9 cellular contexts compared by ENCODE assay signal in genomic region chr3:13308406-13308805, GRCh38.
DNase-seq lines count a peak whose midpoint lies in the region; ATAC-seq, FAIRE-seq and TF ChIP-seq lines count a peak whose summit lies in the region.
"Had no signal": no experiment of that assay in that cellular context is flagged by ENCODE, and none has a peak within 500 bp of the region (broad histone marks: within the 10 kb centered on the region; RNA-seq: fewer than 3 reads in every experiment).

No MANE protein-coding gene starts in this region.

- H3K27me3 Mint-ChIP-seq in Caco-2 (ENCODE audit: insufficient read depth, unreplicated experiment) = no peaks in the 10 kb centered on the region

- no peaks in the 10 kb centered on the region for H3K27me3 ChIP-seq in Caco-2 (replicated peaks; ENCODE audit: control insufficient read depth, insufficient read depth, low read length)
- no peaks in the 10 kb centered on the region for H3K27me3 ChIP-seq in GM23248 (replicated peaks; ENCODE audit: insufficient read depth)
- no peaks in the 10 kb centered on the region for H3K27me3 ChIP-seq in bronchial epithelial cell (ENCODE audit: control insufficient read depth, insufficient read depth, low read length)

- H3K36me3 ChIP-seq in Caco-2 (ENCODE audit: control insufficient read depth, insufficient read depth, low read length) (no peaks in the 10 kb centered on the region), GM23248 (ENCODE audit: low read depth) (no peaks in the 10 kb centered on the region), OCI-LY7 (ENCODE audit: insufficient read depth, low read length) (peaks cover 10% of the 10 kb centered on the region), bronchial epithelial cell (ENCODE audit: control insufficient read depth, insufficient read depth, low read length) (no peaks in the 10 kb centered on the region)

- H3K79me2 ChIP-seq in GM23248 (ENCODE audit: insufficient read depth) = no peaks in the 10 kb centered on the region
- H3K79me2 ChIP-seq in OCI-LY7 (ENCODE audit: insufficient read depth, low read depth, low read length) = no peaks in the 10 kb centered on the region

- no peaks in the 10 kb centered on the region for H3F3A ChIP-seq in GM23248 (ENCODE audit: insufficient read depth)

- H3K4me2 ChIP-seq in GM23248 (ENCODE audit: unreplicated experiment) = no peak overlapping the region
- H3K4me2 ChIP-seq in OCI-LY7 (ENCODE audit: low read length) = no peak overlapping the region

- no peak for ATAC-seq in HG02610 (IDR thresholded peaks at IDR 0.05; ENCODE audit: unreplicated experiment)

- H3K9me2 ChIP-seq in GM23248 (ENCODE audit: insufficient read depth) (no peaks in the 10 kb centered on the region), OCI-LY7 (ENCODE audit: insufficient read depth, low read length) (no peaks in the 10 kb centered on the region)

- no peaks in the 10 kb centered on the region for H3K36me3 Mint-ChIP-seq in Caco-2 (ENCODE audit: insufficient read depth, unreplicated experiment)
- H3K36me3 Mint-ChIP-seq: mesothelial cell of epicardium had no signal

- H3K27ac Mint-ChIP-seq in Caco-2 (ENCODE audit: unreplicated experiment) = no peak overlapping the region
- H3K27ac Mint-ChIP-seq: mesothelial cell of epicardium had no signal

- no peak overlapping the region for H3K9ac ChIP-seq in GM23248

- BruUV-seq in Caco-2 (replicated peaks; lab: Mats Ljungman, UMichigan) (no TSS peak), OCI-LY7 (replicated peaks; lab: Mats Ljungman, UMichigan) (no TSS peak)

- FAIRE-seq in bronchial epithelial cell (lab: Jason Lieb, UNC) = no peak

- H3K27ac ChIP-seq in GM23248 (no peak overlapping the region), OCI-LY7 (ENCODE audit: low read depth, low read length, poor library complexity, severe bottlenecking) (no peak overlapping the region)

- no peaks in the 10 kb centered on the region for H3K4me1 Mint-ChIP-seq in Caco-2 (ENCODE audit: low read depth, unreplicated experiment)
- H3K4me1 Mint-ChIP-seq: mesothelial cell of epicardium had no signal

- no peak overlapping the region for H2AFZ ChIP-seq in GM23248
- H2AFZ ChIP-seq in OCI-LY7 (ENCODE audit: low read length) = no peak overlapping the region

- no peak overlapping the region for H3K4me3 Mint-ChIP-seq in Caco-2 (ENCODE audit: unreplicated experiment)
- H3K4me3 Mint-ChIP-seq: mesothelial cell of epicardium had no signal

- intact Hi-C loops in Caco-2 (cut with micrococcal nuclease; ENCODE audit: unreplicated experiment) = no loop called here
- intact Hi-C loops in OCI-LY7 (cut with micrococcal nuclease; ENCODE audit: unreplicated experiment) = no loop called here

- CTCF ChIA-PET in Caco-2 (lab: Charles Lee) = no interaction called here
- CTCF ChIA-PET in OCI-LY7 (lab: Charles Lee; ENCODE audit: unreplicated experiment) = no interaction called here

- H3K4me1 ChIP-seq in Caco-2 = peaks cover 4% of the 10 kb centered on the region; the same call in 1 of the 2 replicates
- H3K4me1 ChIP-seq in GM23248 (ENCODE audit: insufficient read depth) = no peaks in the 10 kb centered on the region
- H3K4me1 ChIP-seq in OCI-LY7 (ENCODE audit: insufficient read depth, low read length, poor library complexity, severe bottlenecking) = no peaks in the 10 kb centered on the region

- in situ Hi-C loops in GM23248 (cut with MboI) = no loop called here

- H3K9me3 Mint-ChIP-seq in Caco-2 (ENCODE audit: unreplicated experiment) = no peaks in the 10 kb centered on the region
- H3K9me3 Mint-ChIP-seq: mesothelial cell of epicardium had no signal

- H3K9me3 ChIP-seq in Caco-2 = no peaks in the 10 kb centered on the region
- H3K9me3 ChIP-seq in GM23248 (ENCODE audit: low read depth) = no peaks in the 10 kb centered on the region
- H3K9me3 ChIP-seq in OCI-LY7 (ENCODE audit: low read length) = no peaks in the 10 kb centered on the region

- WGBS in GM23248 (ENCODE audit: low coverage in 1 of 2, low lambda C conversion rate in 2 of 2, missing lambda C conversion rate in 2 of 2), 2 experiments = 8 to 12% methylated on average over 6 of the region's 6 CpGs

- DNase-seq in Caco-2 (peak in 1 of 2 experiments; percentile 31), GM23248 (peak; percentile 58), OCI-LY7 (ENCODE audit: low spot score) (peak; percentile 56), bronchial epithelial cell (ENCODE audit: low read depth) (peak; percentile 47), lung microvascular endothelial cell (ENCODE audit: low read depth in 2 of 2) (peak; percentile 51 to 74), NCI-H128 (lab: John Stamatoyannopoulos, UW; ENCODE audit: unreplicated experiment) (no peak), NCI-H2227 (lab: John Stamatoyannopoulos, UW; ENCODE audit: unreplicated experiment) (no peak)

- POLR2A ChIA-PET in Caco-2 (lab: Charles Lee) (no interaction called here), OCI-LY7 (lab: Charles Lee) (no interaction called here)

- no peaks in the 10 kb centered on the region for H4K20me1 ChIP-seq in GM23248 (ENCODE audit: insufficient read depth)
- H4K20me1 ChIP-seq in OCI-LY7 (ENCODE audit: insufficient read depth, low read length) = no peaks in the 10 kb centered on the region

- TF ChIP-seq CTCF in Caco-2 (IDR thresholded peaks at IDR 0.05; ENCODE audit: insufficient read depth in 1 of 2, low read depth in 1 of 2, low read length in 1 of 2, severe bottlenecking in 1 of 2, unreplicated experiment in 1 of 2) = peak; percentile 38 to 40
- TF ChIP-seq CTCF in OCI-LY7 (conservative IDR thresholded peaks at IDR 0.05; ENCODE audit: low read length) = peak; percentile 75
- peak; percentile 51 for TF ChIP-seq CTCF in bronchial epithelial cell (IDR thresholded peaks at IDR 0.05; ENCODE audit: insufficient read depth, low read length, severe bottlenecking)

- H3K4me3 ChIP-seq in Caco-2 (ENCODE audit: low read depth, low read length) = no peak overlapping the region
- H3K4me3 ChIP-seq in GM23248 = no peak overlapping the region
- no peak overlapping the region for H3K4me3 ChIP-seq in OCI-LY7 (ENCODE audit: low read depth, low read length, poor library complexity, severe bottlenecking)
- no peak overlapping the region for H3K4me3 ChIP-seq in bronchial epithelial cell (ENCODE audit: low read depth, low read length)

Comparison
In these comparisons a context has a peak if more than half of its experiments do, and no peak if none do; other contexts are left out.
1. DNase-seq: peak in GM23248 (single experiment), OCI-LY7 (single experiment), bronchial epithelial cell (single experiment) and lung microvascular endothelial cell (2 of 2); none in NCI-H128 (single experiment) and NCI-H2227 (single experiment).
2. Peak in every context shown above with its lines, with median percentiles within 50 percentile points of each other: CTCF ChIP-seq.